Comparison of ENCODE assay signal across 8 cellular contexts in the genomic region with DNA sequence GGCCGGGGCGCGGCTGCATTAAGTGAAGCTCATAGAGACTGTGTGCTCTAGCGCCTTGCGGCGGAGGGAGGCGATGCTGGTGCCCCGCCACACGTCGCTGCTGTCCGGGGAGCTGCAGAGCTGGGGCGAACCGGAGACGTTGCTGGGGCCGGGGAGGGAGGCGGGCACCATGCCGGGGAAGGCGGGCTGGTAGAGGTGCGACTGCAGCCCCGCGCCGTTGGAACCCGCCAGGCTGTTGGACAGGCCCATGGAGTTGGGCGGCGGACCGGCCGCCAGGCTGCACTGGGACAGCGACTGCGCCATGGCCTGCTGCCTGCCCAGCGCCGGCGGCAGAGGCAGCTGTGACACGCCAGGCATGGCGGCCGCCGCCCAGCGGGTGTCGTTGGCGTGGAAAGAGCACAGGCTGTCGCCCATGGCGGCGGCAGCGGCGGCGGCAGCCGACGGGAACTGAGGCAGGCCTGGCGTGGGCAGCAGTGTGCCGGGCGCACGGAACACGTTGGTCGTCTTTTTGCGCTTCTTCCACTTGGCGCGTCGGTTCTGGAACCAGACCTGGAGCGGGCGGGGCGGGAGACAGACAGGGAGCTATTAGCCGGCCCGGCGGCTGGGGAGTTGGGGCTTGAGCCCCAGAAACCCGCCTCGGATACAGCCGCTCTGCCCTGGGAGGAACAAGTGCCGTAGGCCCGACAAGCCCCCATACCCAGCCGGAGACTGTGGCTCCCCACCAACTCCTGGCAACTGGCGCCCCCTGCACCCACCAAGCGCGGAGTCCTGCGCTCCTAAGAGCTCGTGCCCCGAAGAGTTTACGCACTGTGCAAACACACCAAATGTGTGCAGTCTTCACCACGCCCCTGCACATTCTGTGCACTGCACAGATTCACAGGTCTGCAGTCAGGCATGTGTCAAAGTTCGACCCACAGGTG. TPM values are rescaled to one million over a fixed set of nuclear protein-coding genes. Genes with fewer than 3 reads are reported as not detected.
A peak's percentile ranks its signal among the peaks of the same experiment; 100 is the strongest.
DNase-seq lines count a peak whose midpoint lies in the region; ATAC-seq and TF ChIP-seq lines count a peak whose summit lies in the region.

No MANE protein-coding gene starts in this region.

- CTCF ChIA-PET in RWPE1 (lab: Yijun Ruan, JAX): interaction anchor here (0.5 to 1.2 kb wide), 6 partner anchors 70 to 1525 kb away, joined by 3 to 4 read pairs (median 3); no protein-coding TSS in a partner anchor

- H3K9ac ChIP-seq in HUES48 (ENCODE audit: low read depth, low read length): no peak overlapping the region

- WGBS in suprapubic skin: 3% methylated on average over 15 of the region's 78 CpGs

- peaks cover 100% of the 10 kb centered on the region for H3K27me3 ChIP-seq in HUES48 (ENCODE audit: control insufficient read depth, insufficient read depth, low read length)
- peaks cover 100% of the 10 kb centered on the region for H3K27me3 ChIP-seq in suprapubic skin

- TF ChIP-seq CTCF in RWPE1 (conservative IDR thresholded peaks at IDR 0.05; ENCODE audit: low read depth): peak; percentile 19; the same call in 1 of the 2 replicates
- TF ChIP-seq CTCF in suprapubic skin (IDR thresholded peaks at IDR 0.05): peak in 1 of 2 donors; percentile 11

- H3K9me3 ChIP-seq in HUES48 (ENCODE audit: control insufficient read depth, insufficient read depth, low read length) (no peaks in the 10 kb centered on the region), suprapubic skin (no peaks in the 10 kb centered on the region)

- no peaks in the 10 kb centered on the region for H3K36me3 ChIP-seq in HUES48 (ENCODE audit: control insufficient read depth, insufficient read depth, low read length)
- H3K36me3 ChIP-seq in suprapubic skin: no peaks in the 10 kb centered on the region

- peaks cover 12% of the 10 kb centered on the region for H3K36me3 Mint-ChIP-seq in central memory CD8-positive, alpha-beta T cell (ENCODE audit: insufficient read depth)
- H3K36me3 Mint-ChIP-seq in memory B cell: peaks cover 7% of the 10 kb centered on the region

- H3K4me3 Mint-ChIP-seq in central memory CD8-positive, alpha-beta T cell: peak overlapping the region; percentile 74
- H3K4me3 Mint-ChIP-seq in memory B cell: peak overlapping the region; percentile 85

- peaks cover 24% of the 10 kb centered on the region for H3K4me1 Mint-ChIP-seq in central memory CD8-positive, alpha-beta T cell
- H3K4me1 Mint-ChIP-seq in memory B cell: peaks cover 19% of the 10 kb centered on the region

- peak; percentile 69 for DNase-seq in NCI-H82 (lab: John Stamatoyannopoulos, UW)
- DNase-seq in NCI-H82 treated with DMSO at 0.1 percent for 48 hours (lab: John Stamatoyannopoulos, UW; ENCODE audit: unreplicated experiment): no peak
- peak; percentile 31 for DNase-seq in RWPE1 (ENCODE audit: low spot score)
- DNase-seq in central memory CD8-positive, alpha-beta T cell (ENCODE audit: low spot score in 2 of 2): no peak
- peak; percentile 55 to 61 for DNase-seq in memory B cell (ENCODE audit: low spot score in 2 of 2)
- DNase-seq in suprapubic skin (ENCODE audit: low spot score in 2 of 2): no peak

- TF ChIP-seq POLR2A in suprapubic skin (IDR thresholded peaks at IDR 0.05): no peak

- POLR2A ChIA-PET in RWPE1 (lab: Yijun Ruan, JAX; ENCODE audit: low non-redundant PET): no interaction called here

- ATAC-seq in GM21529 (IDR thresholded peaks at IDR 0.05; ENCODE audit: unreplicated experiment): peak; percentile 88
- ATAC-seq in central memory CD8-positive, alpha-beta T cell (replicated peaks; ENCODE audit: extremely low read depth, poor library complexity, severe bottlenecking): peak; percentile 70
- peak; percentile 79 for ATAC-seq in memory B cell (ENCODE audit: low read depth)

- H3K27me3 Mint-ChIP-seq in central memory CD8-positive, alpha-beta T cell: peaks cover 81% of the 10 kb centered on the region
- peaks cover 22% of the 10 kb centered on the region for H3K27me3 Mint-ChIP-seq in memory B cell

- peak overlapping the region; percentile 57 for H3K4me3 ChIP-seq in HUES48 (ENCODE audit: low read depth, low read length)
- peak overlapping the region; percentile 58 for H3K4me3 ChIP-seq in suprapubic skin

- no peak overlapping the region for H3K27ac Mint-ChIP-seq in central memory CD8-positive, alpha-beta T cell (ENCODE audit: low read depth)
- H3K27ac Mint-ChIP-seq in memory B cell: peak overlapping the region; percentile 54

- H3K27ac ChIP-seq in HUES48 (ENCODE audit: low read depth, low read length) (no peak overlapping the region), RWPE1 (no peak overlapping the region), suprapubic skin (no peak overlapping the region)

- H3K4me1 ChIP-seq in HUES48 (ENCODE audit: control insufficient read depth, insufficient read depth, low read length) (peaks cover 6% of the 10 kb centered on the region; the same call in 1 of the 2 replicates), suprapubic skin (peaks cover 31% of the 10 kb centered on the region)

- peaks cover 9% of the 10 kb centered on the region for H3K9me3 Mint-ChIP-seq in central memory CD8-positive, alpha-beta T cell
- peaks cover 6% of the 10 kb centered on the region for H3K9me3 Mint-ChIP-seq in memory B cell

- TF ChIP-seq EP300 in suprapubic skin (IDR thresholded peaks at IDR 0.05): no peak

RNA-seq across cellular contexts. Expression of a gene that starts 8.0 kb away (rescaled TPM):
- not detected for total RNA-seq in suprapubic skin

Comparison
In these comparisons a context has a peak if more than half of its experiments do, and no peak if none do; other contexts are left out.
1. DNase-seq: peak in NCI-H82 (single experiment), RWPE1 (single experiment) and memory B cell (2 of 2); none in NCI-H82 treated with DMSO at 0.1 percent for 48 hours (single experiment), central memory CD8-positive, alpha-beta T cell (0 of 2) and suprapubic skin (0 of 2).
2. Peak in every context shown above with its lines, with median percentiles within 50 percentile points of each other: ATAC-seq.